ENCODE assay signal across 8 cellular contexts in genomic region chr19:47391510-47392223, GRCh38. TPM values are rescaled to one million over a fixed set of nuclear protein-coding genes. Genes with fewer than 3 reads are reported as not detected.
DNase-seq lines count a peak whose midpoint lies in the region; ATAC-seq and TF ChIP-seq lines count a peak whose summit lies in the region.

No MANE protein-coding gene starts in this region.

- TF ChIP-seq EP300 in gastroesophageal sphincter (IDR thresholded peaks at IDR 0.05): no peak

- no peak overlapping the region for H3K4me2 ChIP-seq in osteoblast (ENCODE audit: insufficient read depth, low read length)

- peak; percentile 76 for ATAC-seq in RWPE2 (ENCODE audit: low read depth)
- ATAC-seq in gastroesophageal sphincter: peak; percentile 46
- no peak for ATAC-seq in GM19467 (IDR thresholded peaks at IDR 0.05; ENCODE audit: unreplicated experiment)

- H4K20me1 ChIP-seq in osteoblast (ENCODE audit: insufficient read depth, low read length): no peaks in the 10 kb centered on the region

- H3K27ac Mint-ChIP-seq in activated T-helper 2 cell treated with anti-CD3 and anti-CD28 coated beads, Interferon-gamma antibody, Interleukin-2, Interleukin-4, amounts not matched to agents 10 μg/mL and 5 μg/mL and 100 μg/mL, durations not matched to agents 14 hours and 24 hours and 36 hours: no peak overlapping the region

- H2AFZ ChIP-seq in osteoblast (ENCODE audit: low read length): no peak overlapping the region

- peaks cover 5% of the 10 kb centered on the region for H3K27me3 Mint-ChIP-seq in activated T-helper 2 cell treated with anti-CD3 and anti-CD28 coated beads, Interferon-gamma antibody, Interleukin-2, Interleukin-4, amounts not matched to agents 10 μg/mL and 5 μg/mL and 100 μg/mL, durations not matched to agents 14 hours and 24 hours and 36 hours (ENCODE audit: low read depth)

- H3K27ac ChIP-seq in RWPE2 (ENCODE audit: poor library complexity, severe bottlenecking) (no peak overlapping the region), gastroesophageal sphincter (no peak overlapping the region), osteoblast (ENCODE audit: low read depth, low read length) (no peak overlapping the region), thyroid gland (no peak overlapping the region)

- no peaks in the 10 kb centered on the region for H3K79me2 ChIP-seq in osteoblast (ENCODE audit: insufficient read depth, low read length)

- H3K27me3 ChIP-seq in RWPE2 (ENCODE audit: insufficient read depth, poor library complexity, severe bottlenecking) (no peaks in the 10 kb centered on the region), gastroesophageal sphincter (peaks cover 12% of the 10 kb centered on the region), osteoblast (ENCODE audit: insufficient read depth, low read length) (peaks cover 4% of the 10 kb centered on the region), thyroid gland (no peaks in the 10 kb centered on the region)

- peak; percentile 85 for TF ChIP-seq CTCF in RWPE2 (IDR thresholded peaks at IDR 0.05; ENCODE audit: poor library complexity, severe bottlenecking)
- peak in 3 of 4 experiments; percentile 69 to 86 (median 71) for TF ChIP-seq CTCF in gastroesophageal sphincter (IDR thresholded peaks at IDR 0.05)
- peak; percentile 89 for TF ChIP-seq CTCF in osteoblast (IDR thresholded peaks at IDR 0.05; ENCODE audit: extremely low read depth, low read depth, low read length)
- peak; percentile 39 to 87 (median 76) for TF ChIP-seq CTCF in thyroid gland (IDR thresholded peaks at IDR 0.05)

- H3K9me3 Mint-ChIP-seq in activated T-helper 2 cell treated with anti-CD3 and anti-CD28 coated beads, Interferon-gamma antibody, Interleukin-2, Interleukin-4, amounts not matched to agents 10 μg/mL and 5 μg/mL and 100 μg/mL, durations not matched to agents 14 hours and 24 hours and 36 hours: no peaks in the 10 kb centered on the region

- TF ChIP-seq POLR2A in gastroesophageal sphincter (IDR thresholded peaks at IDR 0.05) (no peak), thyroid gland (IDR thresholded peaks at IDR 0.05) (no peak)

- H3K4me3 ChIP-seq in RWPE2 (ENCODE audit: severe bottlenecking) (no peak overlapping the region), gastroesophageal sphincter (no peak overlapping the region), osteoblast (ENCODE audit: insufficient read depth, low read length) (no peak overlapping the region), thyroid gland (replicated peaks in 1 of 3) (no peak overlapping the region)

- no peaks in the 10 kb centered on the region for H3K4me1 Mint-ChIP-seq in activated T-helper 2 cell treated with anti-CD3 and anti-CD28 coated beads, Interferon-gamma antibody, Interleukin-2, Interleukin-4, amounts not matched to agents 10 μg/mL and 5 μg/mL and 100 μg/mL, durations not matched to agents 14 hours and 24 hours and 36 hours (ENCODE audit: low read depth)

- no peak overlapping the region for H3K4me3 Mint-ChIP-seq in activated T-helper 2 cell treated with anti-CD3 and anti-CD28 coated beads, Interferon-gamma antibody, Interleukin-2, Interleukin-4, amounts not matched to agents 10 μg/mL and 5 μg/mL and 100 μg/mL, durations not matched to agents 14 hours and 24 hours and 36 hours (ENCODE audit: low read depth)

- H3K36me3 ChIP-seq in RWPE2 (ENCODE audit: low read depth) (no peaks in the 10 kb centered on the region), gastroesophageal sphincter (no peaks in the 10 kb centered on the region), osteoblast (ENCODE audit: insufficient read depth, low read length) (no peaks in the 10 kb centered on the region), thyroid gland (no peaks in the 10 kb centered on the region)

- H3K4me1 ChIP-seq in RWPE2 (ENCODE audit: insufficient read depth, poor library complexity, severe bottlenecking): no peaks in the 10 kb centered on the region
- no peaks in the 10 kb centered on the region for H3K4me1 ChIP-seq in gastroesophageal sphincter
- no peaks in the 10 kb centered on the region for H3K4me1 ChIP-seq in osteoblast (ENCODE audit: insufficient read depth, low read length)
- H3K4me1 ChIP-seq in thyroid gland: no peaks in the 10 kb centered on the region

- DNase-seq in DMS 273 treated with DMSO at 0.1 percent for 48 hours (lab: John Stamatoyannopoulos, UW): peak; percentile 31
- peak; percentile 67 for DNase-seq in HuH-7.5 (ENCODE audit: low spot score)
- DNase-seq in RWPE2 (ENCODE audit: low spot score): no peak
- peak; percentile 70 for DNase-seq in activated T-helper 2 cell treated with anti-CD3 and anti-CD28 coated beads, Interferon-gamma antibody, Interleukin-2, Interleukin-4, amounts not matched to agents 10 μg/mL and 5 μg/mL and 100 μg/mL, durations not matched to agents 14 hours and 24 hours and 36 hours (ENCODE audit: low spot score)
- peak; percentile 93 for DNase-seq in osteoblast (ENCODE audit: insufficient read length, low spot score, missing footprints)
- DNase-seq in thyroid gland: peak; percentile 58 to 78

- H3K9me3 ChIP-seq in RWPE2 (ENCODE audit: severe bottlenecking) (no peaks in the 10 kb centered on the region), gastroesophageal sphincter (no peaks in the 10 kb centered on the region), osteoblast (ENCODE audit: low read depth, low read length) (no peaks in the 10 kb centered on the region), thyroid gland (no peaks in the 10 kb centered on the region)

- H3K36me3 Mint-ChIP-seq in activated T-helper 2 cell treated with anti-CD3 and anti-CD28 coated beads, Interferon-gamma antibody, Interleukin-2, Interleukin-4, amounts not matched to agents 10 μg/mL and 5 μg/mL and 100 μg/mL, durations not matched to agents 14 hours and 24 hours and 36 hours (ENCODE audit: low read depth): no peaks in the 10 kb centered on the region

- 9 to 16% methylated on average over 5 to 10 of the region's 15 CpGs for WGBS in gastroesophageal sphincter (ENCODE audit: low coverage in 1 of 2), 2 donors
- 30 to 32% methylated on average over 15 of the region's 15 CpGs for WGBS in thyroid gland, 2 donors

- intact Hi-C loops in activated T-helper 2 cell treated with anti-CD3 and anti-CD28 coated beads, Interferon-gamma antibody, Interleukin-2, Interleukin-4, amounts not matched to agents 10 μg/mL and 5 μg/mL and 100 μg/mL, durations not matched to agents 14 hours and 24 hours and 36 hours (cut with micrococcal nuclease): loop anchor here (1.0 to 5.0 kb wide), 2 partner anchors 95 to 109 kb away; no protein-coding TSS in a partner anchor
- intact Hi-C loops in thyroid gland (cut with DNase I): loop anchor here (2.0 kb wide), 1 partner anchor 97 kb away; no protein-coding TSS in a partner anchor

RNA-seq across cellular contexts. Expression of gene MEIS3, which starts 27.7 kb away (rescaled TPM):
- 0.16 TPM in 1 of 2 replicates, not detected in the other for total RNA-seq in activated T-helper 2 cell treated with anti-CD3 and anti-CD28 coated beads, Interferon-gamma antibody, Interleukin-2, Interleukin-4, amounts not matched to agents 10 μg/mL and 5 μg/mL and 100 μg/mL, durations not matched to agents 14 hours and 24 hours and 36 hours
- total RNA-seq in gastroesophageal sphincter (10 to 100 TPM; 23.5 to 37.2 (median 30.3) TPM), osteoblast (8.3 and 19.7 TPM in 2 replicates), thyroid gland (10 to 100 TPM in 1 of 4 donors, 1 to 10 TPM in 3; 3.6 to 15.3 (median 6.1) TPM)

RNA-seq across cellular contexts. Expression of gene DHX34, which starts 42.6 kb away (rescaled TPM):
- total RNA-seq in activated T-helper 2 cell treated with anti-CD3 and anti-CD28 coated beads, Interferon-gamma antibody, Interleukin-2, Interleukin-4, amounts not matched to agents 10 μg/mL and 5 μg/mL and 100 μg/mL, durations not matched to agents 14 hours and 24 hours and 36 hours: 23.2 TPM in 2 replicates
- total RNA-seq in gastroesophageal sphincter: 10 to 100 TPM in 2 of 4 donors, 1 to 10 TPM in 2; 8.7 to 16.0 (median 12.3) TPM
- total RNA-seq in osteoblast: 10.9 and 12.7 TPM in 2 replicates
- 10 to 100 TPM; 15.2 to 20.1 (median 17.3) TPM for total RNA-seq in thyroid gland

RNA-seq across cellular contexts. Expression of gene C5AR2, which starts 59.7 kb away (rescaled TPM):
- not detected in 2 replicates for total RNA-seq in activated T-helper 2 cell treated with anti-CD3 and anti-CD28 coated beads, Interferon-gamma antibody, Interleukin-2, Interleukin-4, amounts not matched to agents 10 μg/mL and 5 μg/mL and 100 μg/mL, durations not matched to agents 14 hours and 24 hours and 36 hours
- 1 to 10 TPM in 2 of 4 donors, under 1 TPM in 2; 0.15 to 2.3 (median 1.2) TPM for total RNA-seq in gastroesophageal sphincter
- 2.5 and 3.5 TPM in 2 replicates for total RNA-seq in osteoblast
- 1 to 10 TPM in 2 of 4 donors, under 1 TPM in 2; 0.11 to 3.8 (median 2.0) TPM for total RNA-seq in thyroid gland
